8 cellular contexts compared by ENCODE assay signal in the genomic region with DNA sequence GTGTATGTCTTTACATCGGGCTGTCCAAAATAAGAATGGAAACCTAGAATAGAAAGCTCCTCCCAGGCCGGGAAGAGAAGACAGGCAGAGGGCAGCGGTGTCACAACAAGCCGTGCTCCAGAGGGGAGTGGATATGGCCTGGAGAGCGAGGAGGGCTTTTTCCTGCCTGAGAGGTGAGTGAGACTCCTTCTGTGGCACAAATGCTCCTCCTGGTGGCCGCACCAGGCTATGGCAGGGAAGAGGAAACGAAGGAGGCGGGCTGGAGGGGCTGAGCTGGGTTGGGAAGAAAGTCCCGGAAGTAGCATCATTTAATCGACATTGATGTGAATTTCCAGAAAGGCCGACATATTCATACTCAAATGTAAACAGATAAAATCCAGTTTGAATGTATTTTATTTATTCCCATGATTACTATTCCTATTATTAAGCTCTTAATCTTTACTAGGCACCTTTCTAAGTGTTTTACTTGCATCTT. TPM values are rescaled to one million over a fixed set of nuclear protein-coding genes. Genes with fewer than 3 reads are reported as not detected.
DNase-seq lines count a peak whose midpoint lies in the region; ATAC-seq and TF ChIP-seq lines count a peak whose summit lies in the region.

No MANE protein-coding gene starts in this region.

- no peak overlapping the region for H3K27ac Mint-ChIP-seq in natural killer cell
- H3K27ac Mint-ChIP-seq in stimulated activated memory B cell treated with anti-CD40 and anti-IgM and Interleukin-4, amounts not matched to agents 10 μg/mL and 1 μg/mL and 100 μg/mL, for 72 hours, result no peak overlapping the region

- DNase-seq in DMS153 (lab: John Stamatoyannopoulos, UW) (peak; percentile 81), Kasumi-1 (lab: John Stamatoyannopoulos, UW) (peak; percentile 80 to 92), PC-3 (peak; percentile 96), activated T-cell treated with anti-CD3 and anti-CD28 coated beads for 4 hours (peak; percentile 70), esophagus muscularis mucosa (ENCODE audit: extremely low spot score) (no peak), natural killer cell (peak; percentile 71)

- no peak overlapping the region for H3K27ac ChIP-seq in PC-3 (ENCODE audit: low read length)
- H3K27ac ChIP-seq in esophagus muscularis mucosa (replicated peaks in 1 of 4), result no peak overlapping the region

- no TSS peak for BruUV-seq in PC-3 (replicated peaks; lab: Mats Ljungman, UMichigan)

- peaks cover 12% of the 10 kb centered on the region for H3K4me1 ChIP-seq in PC-3 (ENCODE audit: insufficient read depth, low read length)
- H3K4me1 ChIP-seq in esophagus muscularis mucosa, result peaks cover 5 to 7% (median 6%) of the 10 kb centered on the region in 4 donors

- no peak for TF ChIP-seq POLR2A in esophagus muscularis mucosa (IDR thresholded peaks at IDR 0.05; ENCODE audit: low read depth)

- H3K9me3 ChIP-seq in PC-3 (ENCODE audit: low read length), result no peaks in the 10 kb centered on the region
- no peaks in the 10 kb centered on the region for H3K9me3 ChIP-seq in esophagus muscularis mucosa

- H3F3A ChIP-seq in PC-3 (ENCODE audit: low read length, unreplicated experiment), result no peaks in the 10 kb centered on the region

- H3K36me3 Mint-ChIP-seq in natural killer cell, result no peaks in the 10 kb centered on the region
- no peaks in the 10 kb centered on the region for H3K36me3 Mint-ChIP-seq in stimulated activated memory B cell treated with anti-CD40 and anti-IgM and Interleukin-4, amounts not matched to agents 10 μg/mL and 1 μg/mL and 100 μg/mL, for 72 hours

- TF ChIP-seq CTCF in PC-3 (conservative IDR thresholded peaks at IDR 0.05; ENCODE audit: low read depth, low read length) (peak; percentile 97), esophagus muscularis mucosa (IDR thresholded peaks at IDR 0.05) (peak in 2 of 3 experiments; percentile 96 to 98), natural killer cell (IDR thresholded peaks at IDR 0.05) (peak; percentile 94)

- H4K20me1 ChIP-seq in PC-3 (ENCODE audit: low read length), result no peaks in the 10 kb centered on the region

- no peak for TF ChIP-seq EP300 in esophagus muscularis mucosa (IDR thresholded peaks at IDR 0.05)

- intact Hi-C loops in PC-3 (cut with micrococcal nuclease), result no loop called here
- intact Hi-C loops in esophagus muscularis mucosa (cut with DNase I), result loop anchor here (1.0 to 2.0 kb wide), 2 partner anchors 61 to 163 kb away; no protein-coding TSS in a partner anchor
- intact Hi-C loops in natural killer cell (cut with micrococcal nuclease), result loop anchor here (1.0 to 5.0 kb wide), 2 partner anchors 61 to 354 kb away; no protein-coding TSS in a partner anchor

- CTCF ChIA-PET in PC-3 (lab: Charles Lee), result interaction anchor here (0.6 to 2.7 kb wide), 12 partner anchors 12 to 265 kb away, joined by 3 to 97 read pairs (median 3); no protein-coding TSS in a partner anchor

- peak overlapping the region; percentile 63 for H2AFZ ChIP-seq in PC-3 (ENCODE audit: low read length)

- H3K9me2 ChIP-seq in PC-3 (replicated peaks; ENCODE audit: low read length), result no peaks in the 10 kb centered on the region

- peaks cover 46 to 52% of the 10 kb centered on the region in 2 donors for H3K27me3 Mint-ChIP-seq in natural killer cell (ENCODE audit: low read depth in 2 of 2)
- peaks cover 67% of the 10 kb centered on the region for H3K27me3 Mint-ChIP-seq in stimulated activated memory B cell treated with anti-CD40 and anti-IgM and Interleukin-4, amounts not matched to agents 10 μg/mL and 1 μg/mL and 100 μg/mL, for 72 hours

- H3K79me2 ChIP-seq in PC-3 (ENCODE audit: low read length), result no peaks in the 10 kb centered on the region

- no peaks in the 10 kb centered on the region for H3K36me3 ChIP-seq in PC-3 (ENCODE audit: low read depth, low read length)
- no peaks in the 10 kb centered on the region for H3K36me3 ChIP-seq in esophagus muscularis mucosa

- no peak overlapping the region for H3K4me3 ChIP-seq in PC-3 (ENCODE audit: low read length)
- no peak overlapping the region for H3K4me3 ChIP-seq in esophagus muscularis mucosa

- peaks cover 13% of the 10 kb centered on the region for H3K27me3 ChIP-seq in PC-3 (ENCODE audit: low read length)
- peaks cover 0 to 47% (median 6%) of the 10 kb centered on the region in 4 donors for H3K27me3 ChIP-seq in esophagus muscularis mucosa

- H3K9me3 Mint-ChIP-seq in natural killer cell, result no peaks in the 10 kb centered on the region
- H3K9me3 Mint-ChIP-seq in stimulated activated memory B cell treated with anti-CD40 and anti-IgM and Interleukin-4, amounts not matched to agents 10 μg/mL and 1 μg/mL and 100 μg/mL, for 72 hours, result no peaks in the 10 kb centered on the region

- H3K4me3 Mint-ChIP-seq in natural killer cell, result no peak overlapping the region
- H3K4me3 Mint-ChIP-seq in stimulated activated memory B cell treated with anti-CD40 and anti-IgM and Interleukin-4, amounts not matched to agents 10 μg/mL and 1 μg/mL and 100 μg/mL, for 72 hours, result no peak overlapping the region

- H3K4me1 Mint-ChIP-seq in natural killer cell, result no peaks in the 10 kb centered on the region
- H3K4me1 Mint-ChIP-seq in stimulated activated memory B cell treated with anti-CD40 and anti-IgM and Interleukin-4, amounts not matched to agents 10 μg/mL and 1 μg/mL and 100 μg/mL, for 72 hours, result peaks cover 7% of the 10 kb centered on the region

- H3K4me2 ChIP-seq in PC-3 (ENCODE audit: low read length), result peak overlapping the region; percentile 11

- WGBS in esophagus muscularis mucosa, result 5% methylated on average over 11 of the region's 11 CpGs

- POLR2A ChIA-PET in PC-3 (lab: Charles Lee; ENCODE audit: unreplicated experiment), result interaction anchor here (0.6 to 0.7 kb wide), 2 partner anchors 55 to 90 kb away, joined by 5 to 7 read pairs; a partner anchor contains a TSS

- ATAC-seq in PC-3 (peak; percentile 90), natural killer cell (peak; percentile 82 to 96 (median 94)), HG03045 (IDR thresholded peaks at IDR 0.05; ENCODE audit: unreplicated experiment) (no peak)
- peak; percentile 61 for ATAC-seq in stimulated activated memory B cell treated with anti-CD40 and anti-IgM and Interleukin-4, amounts not matched to agents 10 μg/mL and 1 μg/mL and 100 μg/mL, for 72 hours

- no peak overlapping the region for H3K9ac ChIP-seq in PC-3 (ENCODE audit: low read length)

RNA-seq across cellular contexts. Expression of a gene that starts 54.7 kb away (rescaled TPM):
- total RNA-seq in PC-3 (2014; rRNA removed), result 17.3 and 27.4 TPM in 2 replicates
- 100 to 1,000 TPM in 3 of 4 donors, 10 to 100 TPM in 1; 78.0 to 138 (median 115) TPM for total RNA-seq in esophagus muscularis mucosa
- 100 to 1,000 TPM; 232 to 298 (median 284) TPM for total RNA-seq in natural killer cell
